8 cellular contexts compared by ENCODE assay signal in the genomic region with DNA sequence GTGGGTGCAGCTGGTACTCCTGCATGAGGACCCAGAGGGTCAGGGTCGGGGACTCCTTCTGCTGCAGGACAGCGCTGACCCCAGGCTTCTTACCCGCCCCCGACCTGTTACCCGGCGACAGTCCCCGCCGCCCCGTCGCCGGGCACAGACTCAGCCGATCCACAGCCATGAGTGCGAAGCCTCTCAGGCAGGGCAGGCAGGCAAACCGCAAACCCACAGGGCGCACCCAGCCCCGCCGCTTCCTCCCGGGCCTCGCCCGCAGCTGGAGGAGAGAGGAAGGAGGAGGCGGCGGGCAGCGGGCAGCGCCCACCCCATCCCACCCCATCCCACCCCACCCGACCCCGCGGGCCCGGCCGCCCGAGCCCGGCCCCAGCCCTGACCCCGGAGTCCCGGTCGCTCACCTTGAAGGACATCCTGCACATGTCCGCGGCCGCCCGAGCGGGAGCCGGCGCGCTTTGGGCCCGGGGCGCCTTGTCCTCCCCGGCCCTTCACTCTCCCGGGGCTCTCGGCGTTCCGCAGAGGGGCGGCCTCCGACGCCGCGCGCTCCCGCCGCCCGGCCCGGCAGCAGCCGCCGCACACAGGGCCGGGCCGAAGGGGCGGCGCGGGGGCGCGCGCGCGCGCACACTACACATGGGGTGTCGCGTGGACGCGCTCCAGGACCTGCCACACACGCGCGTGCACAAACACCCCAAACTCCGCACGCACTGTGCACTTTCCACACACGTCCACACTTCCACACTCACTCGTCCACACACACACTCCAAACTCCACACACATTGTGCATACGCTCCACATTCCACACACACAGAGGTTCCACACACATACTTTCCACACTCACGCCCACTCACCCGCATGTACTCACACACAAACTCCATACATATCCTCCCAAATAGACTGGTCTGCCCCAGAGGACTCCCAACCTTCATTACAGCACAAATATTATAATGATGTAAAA. TPM values are rescaled to one million over a fixed set of nuclear protein-coding genes. Genes with fewer than 3 reads are reported as not detected.
DNase-seq lines count a peak whose midpoint lies in the region; ATAC-seq, FAIRE-seq and TF ChIP-seq lines count a peak whose summit lies in the region.

A gene with protein sequence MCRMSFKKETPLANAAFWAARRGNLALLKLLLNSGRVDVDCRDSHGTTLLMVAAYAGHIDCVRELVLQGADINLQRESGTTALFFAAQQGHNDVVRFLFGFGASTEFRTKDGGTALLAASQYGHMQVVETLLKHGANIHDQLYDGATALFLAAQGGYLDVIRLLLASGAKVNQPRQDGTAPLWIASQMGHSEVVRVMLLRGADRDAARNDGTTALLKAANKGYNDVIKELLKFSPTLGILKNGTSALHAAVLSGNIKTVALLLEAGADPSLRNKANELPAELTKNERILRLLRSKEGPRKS (minus strand): TSS at position 603 of the 955 bp plus-strand sequence. CDS start 181 bp downstream, at position 422.

- H3K79me2 ChIP-seq in Loucy (ENCODE audit: insufficient read depth, low read length) = no peaks in the 10 kb centered on the region
- no peaks in the 10 kb centered on the region for H3K79me2 ChIP-seq in H1 (ENCODE audit: control insufficient read depth in 1 of 2, insufficient read depth in 2 of 2, low read length in 2 of 2)

- H2BK120ac ChIP-seq in H1 (replicated peaks; ENCODE audit: low read depth, low read length) = peak within 1 kb of the TSS; percentile 98

- H2BK15ac ChIP-seq in H1 (ENCODE audit: low read length) = peak within 1 kb of the TSS; percentile 21; the same call in 1 of the 2 replicates

- H3K4me1 ChIP-seq in Loucy (ENCODE audit: insufficient read depth, low read length, poor library complexity, severe bottlenecking) (peaks cover 15% of the 10 kb centered on the region), H1 (replicated peaks in 1 of 4; ENCODE audit: control insufficient read depth in 3 of 4, insufficient read depth in 4 of 4, low read length in 3 of 4) (peaks cover 0 to 13% (median 7%) of the 10 kb centered on the region in 4 experiments; a peak in 4 of 7 replicates)

- H2BK12ac ChIP-seq in H1 (ENCODE audit: low read depth, low read length) = peak within 1 kb of the TSS; percentile 100

- H3K4ac ChIP-seq in H1 (replicated peaks; ENCODE audit: insufficient read length, low read depth, low read length) = peak within 1 kb of the TSS; percentile 96

- H3K4me1 Mint-ChIP-seq in activated CD4-positive, alpha-beta memory T cell treated with anti-CD3 and anti-CD28 coated beads for 36 hours (ENCODE audit: low read depth) = peaks cover 16% of the 10 kb centered on the region

- peak within 1 kb of the TSS; percentile 83; the same call in 1 of the 2 replicates for H2BK5ac ChIP-seq in H1 (ENCODE audit: low read depth, low read length)

- H3K23ac ChIP-seq in H1 (ENCODE audit: insufficient read length) = no peak within 1 kb of the TSS

- H3K27ac ChIP-seq in H1 (ENCODE audit: low read depth, low read length) = no peak within 1 kb of the TSS

- no peaks in the 10 kb centered on the region for H3K9me3 Mint-ChIP-seq in activated CD4-positive, alpha-beta memory T cell treated with anti-CD3 and anti-CD28 coated beads for 36 hours

- TF ChIP-seq POLR2A in H1 (IDR thresholded peaks at IDR 0.05; ENCODE audit: control extremely low read depth in 1 of 2, low read depth in 2 of 2, low read length in 2 of 2) = no peak; a peak in 1 of 3 replicates

- CTCF ChIA-PET in activated CD4-positive, alpha-beta memory T cell treated with anti-CD3 and anti-CD28 coated beads for 36 hours (lab: Charles Lee) = interaction anchor here (1.0 kb wide), 1 partner anchor 256 kb away, joined by 4 read pairs; no protein-coding TSS in a partner anchor
- CTCF ChIA-PET in H1 (lab: Charles Lee; ENCODE audit: partially characterized antibody) = interaction anchor here (1.0 kb wide), 1 partner anchor 40 kb away, joined by 4 read pairs; no protein-coding TSS in a partner anchor

- ATAC-seq in HG03108 (IDR thresholded peaks at IDR 0.05; ENCODE audit: unreplicated experiment) (no peak), GM21619 (IDR thresholded peaks at IDR 0.05; ENCODE audit: unreplicated experiment) (no peak)

- WGBS in H1 (ENCODE audit: extremely low coverage in 1 of 2, insufficient coverage in 1 of 2, insufficient read length in 1 of 2, insufficient replicate concordance in 2 of 2, low coverage in 1 of 2, low lambda C conversion rate in 2 of 2, missing lambda C conversion rate in 1 of 2), 2 experiments = 5% methylated on average over 54 of the region's 86 CpGs; no CpG with 5 or more reads in 1 of the 2 experiments

- H3K14ac ChIP-seq in H1 (ENCODE audit: insufficient read length) = no peak within 1 kb of the TSS

- H2AFZ ChIP-seq in Loucy (ENCODE audit: low read length) (peak within 1 kb of the TSS; percentile 85), H1 (ENCODE audit: low read length) (peak within 1 kb of the TSS; percentile 99)

- H4K91ac ChIP-seq in H1 (replicated peaks; ENCODE audit: insufficient read length, low read length) = peak within 1 kb of the TSS; percentile 99

- H3K36me3 Mint-ChIP-seq in activated CD4-positive, alpha-beta memory T cell treated with anti-CD3 and anti-CD28 coated beads for 36 hours = no peaks in the 10 kb centered on the region

- peak within 1 kb of the TSS; percentile 80 for H3K4me2 ChIP-seq in Loucy (ENCODE audit: low read depth, low read length, poor library complexity, severe bottlenecking)
- peak within 1 kb of the TSS; percentile 96 to 100 for H3K4me2 ChIP-seq in H1 (ENCODE audit: insufficient read depth in 1 of 2, low read depth in 2 of 2, low read length in 2 of 2)

- DNase-seq in GM12864 (ENCODE audit: low read depth) (no peak), H1 (ENCODE audit: low read depth in 1 of 2, low spot score in 2 of 2) (peak in 1 of 2 experiments; percentile 73), mesenteric fat pad (ENCODE audit: low spot score) (no peak)
- DNase-seq in activated CD4-positive, alpha-beta memory T cell treated with anti-CD3 and anti-CD28 coated beads for 36 hours = peak; percentile 76
- peak; percentile 66 for DNase-seq in stimulated activated CD8-positive, alpha-beta memory T cell treated with anti-CD3 and anti-CD28 coated beads, Interleukin-4, amount 100 ng/mL, for 48 hours

- peak within 1 kb of the TSS; percentile 76 for H3K18ac ChIP-seq in H1 (ENCODE audit: extremely low read depth, low read length)

- peak within 1 kb of the TSS; percentile 80 for H3K4me3 Mint-ChIP-seq in activated CD4-positive, alpha-beta memory T cell treated with anti-CD3 and anti-CD28 coated beads for 36 hours

- H3K9me3 ChIP-seq in Loucy (ENCODE audit: insufficient read depth, low read depth, low read length) (no peaks in the 10 kb centered on the region), H1 (ENCODE audit: insufficient read depth in 2 of 2, low read depth in 1 of 2, low read length in 1 of 2) (no peaks in the 10 kb centered on the region)

- H3K27me3 Mint-ChIP-seq in activated CD4-positive, alpha-beta memory T cell treated with anti-CD3 and anti-CD28 coated beads for 36 hours = peaks cover 24% of the 10 kb centered on the region

- H2AK5ac ChIP-seq in H1 (ENCODE audit: low read depth, low read length) = peak within 1 kb of the TSS; percentile 65; the same call in 1 of the 2 replicates

- H3K36me3 ChIP-seq in Loucy (ENCODE audit: insufficient read depth, low read length) = no peaks in the 10 kb centered on the region
- no peaks in the 10 kb centered on the region for H3K36me3 ChIP-seq in H1 (ENCODE audit: control insufficient read depth in 2 of 4, insufficient read depth in 4 of 4, low read length in 3 of 4)

- H3K27me3 ChIP-seq in Loucy (ENCODE audit: insufficient read depth, low read length, poor library complexity, severe bottlenecking) (peaks cover 16% of the 10 kb centered on the region), H1 (replicated peaks in 1 of 4; ENCODE audit: control insufficient read depth in 3 of 4, extremely low read depth in 1 of 4, insufficient read depth in 3 of 4, low read length in 3 of 4) (peaks cover 0 to 8% (median 6%) of the 10 kb centered on the region in 4 experiments; a peak in 5 of 7 replicates)

- no peaks in the 10 kb centered on the region for H3F3A ChIP-seq in Loucy (ENCODE audit: low read depth)

- H3K27ac Mint-ChIP-seq in activated CD4-positive, alpha-beta memory T cell treated with anti-CD3 and anti-CD28 coated beads for 36 hours = no peak within 1 kb of the TSS

- peak within 1 kb of the TSS; percentile 57 for H4K8ac ChIP-seq in H1 (ENCODE audit: extremely low read depth, insufficient read depth, low read length)

- H3K79me1 ChIP-seq in H1 (ENCODE audit: low read depth, low read length) = no peaks in the 10 kb centered on the region

- POLR2A ChIA-PET in activated CD4-positive, alpha-beta memory T cell treated with anti-CD3 and anti-CD28 coated beads for 36 hours (lab: Charles Lee) = interaction anchor here (0.9 to 1.1 kb wide), 2 partner anchors 10 to 292 kb away, joined by 3 read pairs; no protein-coding TSS in a partner anchor
- POLR2A ChIA-PET in H1 (lab: Charles Lee; ENCODE audit: partially characterized antibody) = interaction anchor here (0.6 kb wide), 3 partner anchors 14 to 155 kb away, joined by 3 read pairs; no protein-coding TSS in a partner anchor

- TF ChIP-seq CTCF in GM12864 (IDR thresholded peaks at IDR 0.05; ENCODE audit: low read depth, low read length, missing control alignments) (no peak), Loucy (conservative IDR thresholded peaks at IDR 0.05; ENCODE audit: low read length) (no peak), H1 (IDR thresholded peaks at IDR 0.05; ENCODE audit: control extremely low read depth in 1 of 3, insufficient read depth in 1 of 3, low read depth in 1 of 3, low read length in 3 of 3) (no peak)

- no peak for FAIRE-seq in H1 (lab: Jason Lieb, UNC)

- no peak for TF ChIP-seq RAD21 in H1 (IDR thresholded peaks at IDR 0.05 in 1 of 2, conservative IDR thresholded peaks at IDR 0.05 in 1 of 2; ENCODE audit: low read depth in 2 of 2, low read length in 2 of 2)

- H3K9ac ChIP-seq in Loucy (ENCODE audit: low read depth, low read length, poor library complexity, severe bottlenecking) (peak within 1 kb of the TSS; percentile 29), H1 (replicated peaks in 1 of 4; ENCODE audit: extremely low read depth in 1 of 4, low read depth in 3 of 4, low read length in 3 of 4) (peak within 1 kb of the TSS in 3 of 4 experiments; percentile 37 to 86 (median 52); a peak in 5 of 7 replicates)

- H4K5ac ChIP-seq in H1 (ENCODE audit: insufficient read length, low read depth, low read length) = peak within 1 kb of the TSS; percentile 75

- no peaks in the 10 kb centered on the region for H3K9me2 ChIP-seq in Loucy (replicated peaks; ENCODE audit: low read depth, low read length)

- peak within 1 kb of the TSS; percentile 75; the same call in 1 of the 2 replicates for H2BK20ac ChIP-seq in H1 (ENCODE audit: low read length)

- intact Hi-C loops in activated CD4-positive, alpha-beta memory T cell treated with anti-CD3 and anti-CD28 coated beads for 36 hours (cut with micrococcal nuclease) = loop anchor here (5.0 kb wide), 2 partner anchors 35 to 40 kb away; no protein-coding TSS in a partner anchor

- TF ChIP-seq EP300 in H1 (IDR thresholded peaks at IDR 0.05; ENCODE audit: borderline replicate concordance in 1 of 2, low read depth in 2 of 2, low read length in 2 of 2) = no peak

- H3K4me3 ChIP-seq in GM12864 (ENCODE audit: low read depth, low read length) (peak within 1 kb of the TSS; percentile 27), Loucy (ENCODE audit: low read length, poor library complexity, severe bottlenecking) (peak within 1 kb of the TSS; percentile 71), H1 (ENCODE audit: extremely low read depth in 1 of 4, insufficient read depth in 2 of 4, low read depth in 3 of 4, low read length in 4 of 4) (peak within 1 kb of the TSS; percentile 48 to 84 (median 67))

- no peaks in the 10 kb centered on the region for H4K20me1 ChIP-seq in Loucy (ENCODE audit: insufficient read depth, low read length, poor library complexity, severe bottlenecking)
- peaks cover 0 to 2% of the 10 kb centered on the region in 2 experiments for H4K20me1 ChIP-seq in H1 (replicated peaks in 1 of 2; ENCODE audit: control insufficient read depth in 1 of 2, insufficient read depth in 2 of 2, low read length in 2 of 2)

- H3K23me2 ChIP-seq in H1 (ENCODE audit: low read depth, low read length) = peaks cover 10% of the 10 kb centered on the region

- peak within 1 kb of the TSS; percentile 51 for H3K56ac ChIP-seq in H1 (replicated peaks; ENCODE audit: insufficient read length, low read depth, low read length)

RNA-seq across cellular contexts. Expression of the gene that starts here (rescaled TPM):
- total RNA-seq in activated CD4-positive, alpha-beta memory T cell treated with anti-CD3 and anti-CD28 coated beads for 36 hours = not detected
- total RNA-seq in H1 (2021; fragmentation: NEBNext Ultra II Directional; extraction: Animal tissue kit (Norgen Biotek cat#: 25700)) = 6.3 and 7.3 TPM in 2 replicates
- 2.2 and 3.0 TPM in 2 replicates for polyA plus RNA-seq in H1 (2011; rRNA removed)
- polyA plus RNA-seq in H1 (2011; cell fraction: cytosol; rRNA removed) = 4.0 TPM
- 5.4 TPM for polyA plus RNA-seq in H1 (2011; cell fraction: nucleus; rRNA removed)
- 4.6 to 6.9 TPM (median 6.2 TPM) in 4 replicates for polyA plus RNA-seq in H1 (2012, experiment 1 of 2)
- polyA plus RNA-seq in H1 (2012, experiment 2 of 2) = 5.4 TPM
- 11.0 TPM for polyA plus RNA-seq in H1 (2013, experiment 1 of 2)
- 10.2 TPM for polyA plus RNA-seq in H1 (2013, experiment 2 of 2)
- polyA minus RNA-seq in H1 (2011; rRNA and poly(A)+ RNA removed) = 4.3 TPM in 2 replicates
- 3.4 TPM for polyA minus RNA-seq in H1 (2011; cell fraction: cytosol; rRNA and poly(A)+ RNA removed)
- 6.8 TPM for polyA minus RNA-seq in H1 (2011; cell fraction: nucleus; rRNA and poly(A)+ RNA removed)
- 11.9 TPM for total RNA-seq in mesenteric fat pad

Comparison
In these comparisons a context has a peak if more than half of its experiments do, and no peak if none do; other contexts are left out.
1. Peak in DNase-seq in activated CD4-positive, alpha-beta memory T cell treated with anti-CD3 and anti-CD28 coated beads for 36 hours; RNA of the gene not detected or under 1 TPM.